Comparison of ENCODE assay signal across 8 cellular contexts in the genomic region with DNA sequence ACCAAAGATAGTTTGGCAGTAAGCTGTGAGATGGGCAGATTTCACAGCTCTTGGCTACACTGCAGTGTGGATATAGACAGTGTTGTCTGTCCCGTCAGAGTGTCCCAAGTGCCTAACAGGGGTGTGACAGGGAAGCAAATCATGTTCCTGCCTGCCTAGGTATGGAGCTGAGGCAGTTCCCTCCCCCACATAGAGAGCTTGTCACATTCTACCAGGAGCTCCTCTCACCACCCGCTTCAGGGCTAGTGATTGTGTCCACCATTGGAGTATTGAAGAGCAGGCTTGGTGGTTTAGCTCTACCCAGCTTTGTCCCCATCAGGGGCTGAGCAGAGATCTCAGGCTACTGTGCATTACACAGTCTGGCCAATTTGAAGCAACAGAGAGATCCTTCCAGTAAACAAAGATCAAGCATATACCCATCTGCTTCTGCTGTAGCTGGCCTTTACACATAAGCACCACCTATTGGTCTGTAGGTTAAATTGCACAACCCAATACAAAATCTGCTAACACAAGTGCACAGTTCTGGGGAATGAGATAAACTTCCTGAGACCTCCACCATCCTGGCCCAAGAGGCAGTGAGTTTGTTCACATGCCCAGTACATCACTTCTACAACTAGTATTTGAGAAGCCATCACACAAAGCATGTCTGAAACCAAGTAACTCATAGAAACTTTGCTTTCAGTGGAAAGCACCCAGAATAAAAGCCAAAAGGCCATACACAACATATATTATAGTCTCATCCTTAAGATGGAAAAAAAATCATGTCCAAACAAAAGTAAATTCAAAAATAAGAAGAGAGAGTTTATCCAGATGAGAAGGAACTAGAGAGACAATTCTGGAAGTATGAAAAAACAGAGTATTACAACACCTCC.
DNase-seq lines count a peak whose midpoint lies in the region; ATAC-seq and TF ChIP-seq lines count a peak whose summit lies in the region.

No MANE protein-coding gene starts in this region.

- peak; percentile 81 for ATAC-seq in HG03159 (IDR thresholded peaks at IDR 0.05; ENCODE audit: unreplicated experiment)

- peak; percentile 15 for DNase-seq in AG08396 (ENCODE audit: low spot score)
- DNase-seq in GM12865 (ENCODE audit: low read depth) = peak; percentile 64
- peak; percentile 24 for DNase-seq in RPMI8226
- DNase-seq in fibroblast of peridontal ligament (ENCODE audit: extremely low read depth) = peak; percentile 51
- DNase-seq in smooth muscle cell of the brain vasculature (ENCODE audit: low read depth, low spot score) = peak; percentile 4
- no peak for DNase-seq in effector memory CD4-positive, alpha-beta T cell
- no peak for DNase-seq in posterior cingulate gyrus

- peaks cover 5% of the 10 kb centered on the region for H3K4me1 ChIP-seq in effector memory CD4-positive, alpha-beta T cell (ENCODE audit: control insufficient read depth, insufficient read depth, low read length, poor library complexity, severe bottlenecking)

- no peaks in the 10 kb centered on the region for H3K36me3 ChIP-seq in effector memory CD4-positive, alpha-beta T cell (ENCODE audit: control insufficient read depth, insufficient read depth, low read length)

- no peaks in the 10 kb centered on the region for H3K27me3 ChIP-seq in effector memory CD4-positive, alpha-beta T cell (replicated peaks; ENCODE audit: control insufficient read depth, insufficient read depth, low read length, poor library complexity, severe bottlenecking)

- intact Hi-C loops in posterior cingulate gyrus (cut with DNase I) = no loop called here

- H3K9me3 ChIP-seq in effector memory CD4-positive, alpha-beta T cell (ENCODE audit: control insufficient read depth, low read length) = no peaks in the 10 kb centered on the region

- no peak overlapping the region for H3K27ac ChIP-seq in effector memory CD4-positive, alpha-beta T cell (ENCODE audit: insufficient read depth, low read length, poor library complexity, severe bottlenecking)

- H3K4me3 ChIP-seq in GM12865 (ENCODE audit: low read depth, low read length) = no peak overlapping the region
- no peak overlapping the region for H3K4me3 ChIP-seq in effector memory CD4-positive, alpha-beta T cell (ENCODE audit: insufficient read depth, low read depth, low read length, poor library complexity, severe bottlenecking)

- TF ChIP-seq CTCF in GM12865 (IDR thresholded peaks at IDR 0.05; ENCODE audit: insufficient read depth, low read depth, low read length, missing control alignments) = peak; percentile 54

Comparison
In these comparisons a context has a peak if more than half of its experiments do, and no peak if none do; other contexts are left out.
1. DNase-seq: peak in AG08396 (single experiment), GM12865 (single experiment), RPMI8226 (single experiment), fibroblast of peridontal ligament (single experiment) and smooth muscle cell of the brain vasculature (single experiment); none in effector memory CD4-positive, alpha-beta T cell (0 of 3) and posterior cingulate gyrus (0 of 10).